In genomic region chr9:129174102-129174723, GRCh38 we compare ENCODE assay signal across 1 cellular context.
TF ChIP-seq lines count a peak whose summit lies in the region.

No MANE protein-coding gene starts in this region.

TF ChIP-seq in K562, 482 proteins besides CTCF, POLR2A, EP300 and RAD21 (continued from another document and continues in another):
- TF ChIP-seq VEZF1 (CRISPR knock-in tag; IDR thresholded peaks at IDR 0.05) (peak; percentile 51; the same call in 1 of the 2 replicates), EGR1 (conservative IDR thresholded peaks at IDR 0.05) (peak; percentile 95), NEUROD1 (IDR thresholded peaks at IDR 0.05; ENCODE audit: borderline replicate concordance, low read depth, low read length, partially characterized antibody) (peak; percentile 72), ZNF639 (CRISPR knock-in tag; conservative IDR thresholded peaks at IDR 0.05 in 1 of 2, IDR thresholded peaks at IDR 0.05 in 1 of 2) (0 out of 4 replicates have a peak, but pooled peaks of 1 of the 2 experiments have one; percentile 22), ZNF79 (CRISPR knock-in tag; IDR thresholded peaks at IDR 0.05; ENCODE audit: low read depth) (no peak), HNRNPLL (IDR thresholded peaks at IDR 0.05; ENCODE audit: low read depth, low read length, poor library complexity, severe bottlenecking) (peak; percentile 57), LCOR (CRISPR knock-in tag; IDR thresholded peaks at IDR 0.05) (peak; percentile 61; the same call in 1 of the 2 replicates), BRD4 (IDR thresholded peaks at IDR 0.05) (peak; percentile 63; the same call in 1 of the 2 replicates), TBP (optimal IDR thresholded peaks at IDR 0.05; ENCODE audit: low read depth, low read length) (peak; percentile 53), ZNF707 (CRISPR knock-in tag; conservative IDR thresholded peaks at IDR 0.05) (no peak), TOE1 (IDR thresholded peaks at IDR 0.05; ENCODE audit: borderline replicate concordance) (peak; percentile 37; the same call in 1 of the 2 replicates), TOE1 (CRISPR knock-in tag; IDR thresholded peaks at IDR 0.05; ENCODE audit: borderline replicate concordance, low read depth) (0 out of 2 replicates have a peak, but pooled peaks have one; percentile 43), ZC3H11A (IDR thresholded peaks at IDR 0.05; ENCODE audit: low read depth, low read length) (no peak), ETS1 (conservative IDR thresholded peaks at IDR 0.05; ENCODE audit: control insufficient read depth, low read depth, low read length) (peak; percentile 31; the same call in 1 of the 2 replicates), CBX1 (IDR thresholded peaks at IDR 0.05; ENCODE audit: low read depth) (peak; percentile 45; the same call in 1 of the 2 replicates), RBFOX2 (IDR thresholded peaks at IDR 0.05; ENCODE audit: low read depth, low read length) (peak; percentile 71), ELF1 (tag; IDR thresholded peaks at IDR 0.05) (no peak), EP400 (IDR thresholded peaks at IDR 0.05) (peak; percentile 29; the same call in 1 of the 2 replicates), ZNF175 (CRISPR knock-in tag; IDR thresholded peaks at IDR 0.05; ENCODE audit: low read depth) (peak; percentile 34; the same call in 1 of the 2 replicates), PHB (CRISPR knock-in tag; IDR thresholded peaks at IDR 0.05) (no peak), TGIF2 (CRISPR knock-in tag; IDR thresholded peaks at IDR 0.05) (peak; percentile 60; the same call in 1 of the 2 replicates), YY1 (IDR thresholded peaks at IDR 0.05; ENCODE audit: borderline replicate concordance in 1 of 3, control insufficient read depth in 1 of 3, extremely low read depth in 1 of 3, insufficient read depth in 3 of 3, insufficient read length in 1 of 3, insufficient replicate concordance in 2 of 3, low read depth in 1 of 3, low read length in 2 of 3) (peak in 1 of 3 experiments; percentile 54), SMAD4 (CRISPR knock-in tag; conservative IDR thresholded peaks at IDR 0.05) (peak; percentile 19; the same call in 1 of the 2 replicates), POLR2G (IDR thresholded peaks at IDR 0.05; ENCODE audit: low read depth, low read length) (peak; percentile 72), RBM39 (optimal IDR thresholded peaks at IDR 0.05; ENCODE audit: low read depth, low read length) (no peak), SAP30 (IDR thresholded peaks at IDR 0.05; ENCODE audit: borderline replicate concordance, insufficient read depth, low read depth, low read length, poor library complexity, severe bottlenecking) (peak; percentile 46), PHF8 (IDR thresholded peaks at IDR 0.05; ENCODE audit: borderline replicate concordance, low read length) (peak; percentile 23; the same call in 1 of the 2 replicates), ZNF384 (IDR thresholded peaks at IDR 0.05; ENCODE audit: low read depth, low read length) (peak; percentile 22; the same call in 1 of the 2 replicates), CTBP1 (IDR thresholded peaks at IDR 0.05; ENCODE audit: borderline replicate concordance) (peak; percentile 34; the same call in 1 of the 2 replicates), RNF2 (IDR thresholded peaks at IDR 0.05) (0 out of 2 replicates have a peak, but pooled peaks have one; percentile 21), KAT7 (CRISPR knock-in tag; IDR thresholded peaks at IDR 0.05; ENCODE audit: borderline replicate concordance) (0 out of 2 replicates have a peak, but pooled peaks have one; percentile 56), TAL1 (IDR thresholded peaks at IDR 0.05) (no peak), ZMIZ1 (IDR thresholded peaks at IDR 0.05; ENCODE audit: low read depth in 2 of 2, low read length in 2 of 2) (peak in 1 of 2 experiments; percentile 19; a peak in 1 of 4 replicates), TFAP4 (CRISPR knock-in tag; IDR thresholded peaks at IDR 0.05; ENCODE audit: borderline replicate concordance) (peak; percentile 57), POLR2H (tag; IDR thresholded peaks at IDR 0.05; ENCODE audit: low read depth) (no peak), GATAD2B (IDR thresholded peaks at IDR 0.05; ENCODE audit: borderline replicate concordance) (peak; percentile 84; the same call in 1 of the 2 replicates), KLF16 (IDR thresholded peaks at IDR 0.05) (peak; percentile 65), CCNT2 (IDR thresholded peaks at IDR 0.05; ENCODE audit: borderline replicate concordance, extremely low read depth, insufficient read length, low read depth, low read length) (peak; percentile 45), KDM4B (IDR thresholded peaks at IDR 0.05; ENCODE audit: borderline replicate concordance in 2 of 2, low read depth in 1 of 2) (0 out of 4 replicates have a peak, but pooled peaks of 1 of the 2 experiments have one; percentile 12)
- TF ChIP-seq, protein P1, sequence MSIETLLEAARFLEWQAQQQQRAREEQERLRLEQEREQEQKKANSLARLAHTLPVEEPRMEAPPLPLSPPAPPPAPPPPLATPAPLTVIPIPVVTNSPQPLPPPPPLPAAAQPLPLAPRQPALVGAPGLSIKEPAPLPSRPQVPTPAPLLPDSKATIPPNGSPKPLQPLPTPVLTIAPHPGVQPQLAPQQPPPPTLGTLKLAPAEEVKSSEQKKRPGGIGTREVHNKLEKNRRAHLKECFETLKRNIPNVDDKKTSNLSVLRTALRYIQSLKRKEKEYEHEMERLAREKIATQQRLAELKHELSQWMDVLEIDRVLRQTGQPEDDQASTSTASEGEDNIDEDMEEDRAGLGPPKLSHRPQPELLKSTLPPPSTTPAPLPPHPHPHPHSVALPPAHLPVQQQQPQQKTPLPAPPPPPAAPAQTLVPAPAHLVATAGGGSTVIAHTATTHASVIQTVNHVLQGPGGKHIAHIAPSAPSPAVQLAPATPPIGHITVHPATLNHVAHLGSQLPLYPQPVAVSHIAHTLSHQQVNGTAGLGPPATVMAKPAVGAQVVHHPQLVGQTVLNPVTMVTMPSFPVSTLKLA (conservative IDR thresholded peaks at IDR 0.05) = peak in 1 of 2 experiments; percentile 60; a peak in 2 of 4 replicates
- TF ChIP-seq, protein P2, sequence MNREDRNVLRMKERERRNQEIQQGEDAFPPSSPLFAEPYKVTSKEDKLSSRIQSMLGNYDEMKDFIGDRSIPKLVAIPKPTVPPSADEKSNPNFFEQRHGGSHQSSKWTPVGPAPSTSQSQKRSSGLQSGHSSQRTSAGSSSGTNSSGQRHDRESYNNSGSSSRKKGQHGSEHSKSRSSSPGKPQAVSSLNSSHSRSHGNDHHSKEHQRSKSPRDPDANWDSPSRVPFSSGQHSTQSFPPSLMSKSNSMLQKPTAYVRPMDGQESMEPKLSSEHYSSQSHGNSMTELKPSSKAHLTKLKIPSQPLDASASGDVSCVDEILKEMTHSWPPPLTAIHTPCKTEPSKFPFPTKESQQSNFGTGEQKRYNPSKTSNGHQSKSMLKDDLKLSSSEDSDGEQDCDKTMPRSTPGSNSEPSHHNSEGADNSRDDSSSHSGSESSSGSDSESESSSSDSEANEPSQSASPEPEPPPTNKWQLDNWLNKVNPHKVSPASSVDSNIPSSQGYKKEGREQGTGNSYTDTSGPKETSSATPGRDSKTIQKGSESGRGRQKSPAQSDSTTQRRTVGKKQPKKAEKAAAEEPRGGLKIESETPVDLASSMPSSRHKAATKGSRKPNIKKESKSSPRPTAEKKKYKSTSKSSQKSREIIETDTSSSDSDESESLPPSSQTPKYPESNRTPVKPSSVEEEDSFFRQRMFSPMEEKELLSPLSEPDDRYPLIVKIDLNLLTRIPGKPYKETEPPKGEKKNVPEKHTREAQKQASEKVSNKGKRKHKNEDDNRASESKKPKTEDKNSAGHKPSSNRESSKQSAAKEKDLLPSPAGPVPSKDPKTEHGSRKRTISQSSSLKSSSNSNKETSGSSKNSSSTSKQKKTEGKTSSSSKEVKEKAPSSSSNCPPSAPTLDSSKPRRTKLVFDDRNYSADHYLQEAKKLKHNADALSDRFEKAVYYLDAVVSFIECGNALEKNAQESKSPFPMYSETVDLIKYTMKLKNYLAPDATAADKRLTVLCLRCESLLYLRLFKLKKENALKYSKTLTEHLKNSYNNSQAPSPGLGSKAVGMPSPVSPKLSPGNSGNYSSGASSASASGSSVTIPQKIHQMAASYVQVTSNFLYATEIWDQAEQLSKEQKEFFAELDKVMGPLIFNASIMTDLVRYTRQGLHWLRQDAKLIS (CRISPR knock-in tag; IDR thresholded peaks at IDR 0.05) = peak; percentile 27; the same call in 1 of the 2 replicates
